ENCODE assay signal across 8 cellular contexts in the genomic region with DNA sequence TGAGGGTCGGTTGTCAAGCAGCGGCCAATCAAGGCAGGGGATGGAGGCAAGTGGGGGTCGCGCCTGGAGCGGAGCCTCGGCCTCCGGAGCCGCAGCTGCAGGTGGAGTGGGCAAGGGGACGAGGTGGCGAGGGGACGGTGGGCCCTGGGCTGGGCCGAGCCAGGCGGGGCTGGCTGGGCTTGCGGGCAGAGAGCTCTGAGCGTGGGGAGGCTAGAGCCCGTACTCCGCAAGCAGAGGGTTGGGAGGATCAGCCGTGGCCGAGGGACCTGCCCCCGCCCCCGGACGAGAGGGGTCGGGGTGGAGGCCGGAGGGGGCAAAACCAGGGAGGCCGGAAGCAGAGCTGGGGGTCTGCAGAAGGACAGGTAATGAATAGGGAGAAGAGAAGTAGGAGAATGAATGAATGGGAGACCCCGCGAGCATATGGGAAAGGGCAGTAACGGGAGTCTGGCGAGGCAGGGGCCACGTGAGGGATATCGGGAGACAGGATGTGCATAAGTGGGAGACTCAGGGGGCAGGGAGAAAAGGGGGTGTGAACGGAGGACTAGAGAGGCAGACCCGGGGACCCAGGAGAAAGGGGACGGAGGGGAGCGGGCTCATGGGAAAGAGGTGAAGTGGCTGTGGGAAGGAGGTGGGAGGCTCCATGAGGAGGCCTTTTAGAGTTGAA.
A peak's percentile ranks its signal among the peaks of the same experiment; 100 is the strongest.
DNase-seq lines count a peak whose midpoint lies in the region; ATAC-seq and TF ChIP-seq lines count a peak whose summit lies in the region.

Gene KATNB1, plus strand, starts transcription at position 16 of the 664 bp plus-strand sequence. CDS start 1,474 bp downstream, outside the sequence.

- H3K36me3 ChIP-seq in HAP-1 (replicated peaks) (peaks cover 24% of the 10 kb centered on the region), parathyroid adenoma (ENCODE audit: control insufficient read depth, insufficient read depth, low read length) (no peaks in the 10 kb centered on the region)

- ATAC-seq in HG02642 (IDR thresholded peaks at IDR 0.05; ENCODE audit: poor library complexity, unreplicated experiment) = no peak

- in situ Hi-C loops in HAP-1 (cut with MboI; ENCODE audit: low sequenced_read_pairs) = no loop called here

- peaks cover 11% of the 10 kb centered on the region for H3K79me2 ChIP-seq in parathyroid adenoma

- TF ChIP-seq CTCF in C4-2B (conservative IDR thresholded peaks at IDR 0.05) (no peak), VCaP (conservative IDR thresholded peaks at IDR 0.05) (no peak), parathyroid adenoma (IDR thresholded peaks at IDR 0.05) (no peak)

- H3K9me3 ChIP-seq in HAP-1 = peaks cover 13% of the 10 kb centered on the region
- H3K9me3 ChIP-seq in parathyroid adenoma (ENCODE audit: control insufficient read depth, low read length) = no peaks in the 10 kb centered on the region

- peak within 1 kb of the TSS; percentile 87 for H3K27ac ChIP-seq in C4-2B
- H3K27ac ChIP-seq in VCaP = peak within 1 kb of the TSS; percentile 83
- H3K27ac ChIP-seq in parathyroid adenoma = peak within 1 kb of the TSS; percentile 73

- peaks cover 12% of the 10 kb centered on the region for H3K4me1 ChIP-seq in HAP-1
- H3K4me1 ChIP-seq in parathyroid adenoma = peaks cover 5% of the 10 kb centered on the region

- H3K27me3 ChIP-seq in HAP-1 (ENCODE audit: low read depth) (no peaks in the 10 kb centered on the region), parathyroid adenoma (ENCODE audit: control insufficient read depth, insufficient read depth, low read length) (no peaks in the 10 kb centered on the region)

- H3K4me3 ChIP-seq in HAP-1 = peak within 1 kb of the TSS; percentile 65
- H3K4me3 ChIP-seq in parathyroid adenoma (ENCODE audit: low read depth, low read length) = peak within 1 kb of the TSS; percentile 89

- peak within 1 kb of the TSS; percentile 95 for H2AFZ ChIP-seq in parathyroid adenoma

- H3K9ac ChIP-seq in parathyroid adenoma = peak within 1 kb of the TSS; percentile 67

- H3K4me2 ChIP-seq in parathyroid adenoma (ENCODE audit: low read length) = peak within 1 kb of the TSS; percentile 97

- DNase-seq in HAP-1 (ENCODE audit: low spot score in 2 of 2) (peak in 1 of 2 experiments; percentile 25), foreskin melanocyte (peak; percentile 17), NCI-H526 (lab: John Stamatoyannopoulos, UW) (no peak), SW 1271 (lab: John Stamatoyannopoulos, UW) (no peak)
